ENCODE assay signal across 10 cellular contexts in the genomic region with DNA sequence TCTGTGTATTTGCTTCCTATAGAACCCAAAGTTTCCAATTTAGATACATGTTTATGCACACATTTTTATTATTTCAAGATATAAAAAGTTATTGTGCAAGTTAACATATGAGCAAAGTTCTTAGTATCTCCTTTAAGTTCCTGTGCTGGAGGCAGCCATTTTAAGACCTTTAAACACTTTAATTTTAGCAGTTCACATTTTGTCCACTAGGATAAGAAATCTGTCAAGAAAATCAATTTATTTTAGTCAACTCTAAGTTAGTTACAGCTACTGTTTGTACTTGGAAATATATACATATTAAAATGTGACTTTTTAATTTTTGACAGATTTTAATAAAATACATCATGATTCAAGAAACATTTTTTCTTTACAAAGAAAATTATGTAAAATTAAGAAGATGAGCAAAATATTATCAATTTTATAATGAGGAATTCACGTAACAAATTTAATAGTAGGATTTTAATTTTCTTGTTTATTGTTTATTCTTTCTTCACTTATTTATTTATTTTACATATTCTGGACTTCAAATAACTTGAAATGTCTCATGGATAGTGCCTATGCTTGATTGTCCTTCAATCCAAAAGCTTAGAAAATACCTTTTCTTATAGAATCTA.
DNase-seq lines count a peak whose midpoint lies in the region; ATAC-seq and TF ChIP-seq lines count a peak whose summit lies in the region.
"Had no signal": no experiment of that assay in that cellular context is flagged by ENCODE, and none has a peak within 500 bp of the region (broad histone marks: within the 10 kb centered on the region; RNA-seq: fewer than 3 reads in every experiment).

No MANE protein-coding gene starts in this region.

- H3K79me2 ChIP-seq in PC-9 (ENCODE audit: low read depth): no peaks in the 10 kb centered on the region

- no peak for DNase-seq in AG09309 (ENCODE audit: low read depth)
- DNase-seq in PC-9: no peak
- DNase-seq in foreskin keratinocyte: peak in 1 of 2 donors; percentile 10
- DNase-seq in NCI-H2107 (lab: John Stamatoyannopoulos, UW): no peak
- no peak for DNase-seq in GOT3 (lab: John Stamatoyannopoulos, UW)
- DNase-seq in kidney glomerular epithelial cell (lab: John Stamatoyannopoulos, UW): no peak
- DNase-seq: aorta, T-cell had no signal

- no peak overlapping the region for H3K4me2 ChIP-seq in PC-9

- H3K4me3 ChIP-seq in AG09309 (ENCODE audit: control insufficient read depth, low read depth, low read length): no peak overlapping the region
- H3K4me3 ChIP-seq in PC-9: no peak overlapping the region

- H3K9me3 ChIP-seq in PC-9 (ENCODE audit: insufficient read depth, low read depth): peaks cover 5% of the 10 kb centered on the region; the same call in 1 of the 2 replicates

- BruUV-seq in PC-9 (replicated peaks; lab: Mats Ljungman, UMichigan): no TSS peak

- H3F3A ChIP-seq in PC-9 (ENCODE audit: insufficient read depth, low read depth): no peaks in the 10 kb centered on the region

- TF ChIP-seq CTCF in AG09309 (IDR thresholded peaks at IDR 0.05; ENCODE audit: control insufficient read depth, insufficient read depth, low read depth, low read length, missing control alignments): peak; percentile 17
- peak; percentile 65 for TF ChIP-seq CTCF in PC-9 (conservative IDR thresholded peaks at IDR 0.05)
- peak; percentile 51 for TF ChIP-seq CTCF in foreskin keratinocyte (conservative IDR thresholded peaks at IDR 0.05)

- ATAC-seq in GM21390 (IDR thresholded peaks at IDR 0.05; ENCODE audit: unreplicated experiment): peak; percentile 71
- peak; percentile 59 for ATAC-seq in foreskin keratinocyte
- no peak for ATAC-seq in GM21723 (IDR thresholded peaks at IDR 0.05; ENCODE audit: unreplicated experiment)
- ATAC-seq: T-cell had no signal

- intact Hi-C loops in PC-9 (cut with micrococcal nuclease; ENCODE audit: unreplicated experiment): no loop called here

- H3K4me1 ChIP-seq in PC-9 (replicated peaks; ENCODE audit: insufficient read depth) (no peaks in the 10 kb centered on the region), foreskin keratinocyte (no peaks in the 10 kb centered on the region)

- CTCF ChIA-PET in PC-9 (lab: Charles Lee): no interaction called here

- H2AFZ ChIP-seq in PC-9: peak overlapping the region; percentile 74

- no peaks in the 10 kb centered on the region for H4K20me1 ChIP-seq in PC-9 (ENCODE audit: insufficient read depth)

- H3K27me3 ChIP-seq in PC-9 (ENCODE audit: insufficient read depth, low read depth): no peaks in the 10 kb centered on the region
- H3K27me3 ChIP-seq in foreskin keratinocyte: no peaks in the 10 kb centered on the region

- H3K9me2 ChIP-seq in PC-9 (ENCODE audit: insufficient read depth): no peaks in the 10 kb centered on the region

- H3K36me3 ChIP-seq in PC-9 (ENCODE audit: low read depth): no peaks in the 10 kb centered on the region

- no peak overlapping the region for H3K27ac ChIP-seq in PC-9
- H3K27ac ChIP-seq in foreskin keratinocyte: no peak overlapping the region

- POLR2A ChIA-PET in PC-9 (lab: Charles Lee; ENCODE audit: unreplicated experiment): no interaction called here
